Comparison of ENCODE assay signal across 1 cellular context in genomic region chr6:11222385-11223277, GRCh38.
A peak's percentile ranks its signal among the peaks of the same experiment; 100 is the strongest.
TF ChIP-seq lines count a peak whose summit lies in the region.

No MANE protein-coding gene starts in this region.

TF ChIP-seq in HepG2, 621 proteins besides CTCF, POLR2A, EP300 and RAD21 (continued from another document and continues in another):
- TF ChIP-seq REST (IDR thresholded peaks at IDR 0.05; ENCODE audit: borderline replicate concordance in 1 of 2, low read depth in 1 of 2, low read length in 2 of 2), result no peak
- no peak for TF ChIP-seq HDAC1 (CRISPR knock-in tag; IDR thresholded peaks at IDR 0.05)
- TF ChIP-seq ZBTB46 (CRISPR knock-in tag; IDR thresholded peaks at IDR 0.05; ENCODE audit: borderline replicate concordance), result no peak
- no peak for TF ChIP-seq ZNF260 (CRISPR knock-in tag; IDR thresholded peaks at IDR 0.05; ENCODE audit: borderline replicate concordance, low read depth)
- no peak for TF ChIP-seq KDM5A (IDR thresholded peaks at IDR 0.05; ENCODE audit: borderline replicate concordance, low read length)
- no peak for TF ChIP-seq SOX13 (IDR thresholded peaks at IDR 0.05)
- TF ChIP-seq SOX13 (CRISPR knock-in tag; conservative IDR thresholded peaks at IDR 0.05 in 1 of 2, IDR thresholded peaks at IDR 0.05 in 1 of 2), result peak in 1 of 2 experiments; percentile 6; a peak in 1 of 4 replicates
- no peak for TF ChIP-seq MBNL3 (CRISPR knock-in tag; conservative IDR thresholded peaks at IDR 0.05)
- no peak for TF ChIP-seq GPBP1L1 (CRISPR knock-in tag; IDR thresholded peaks at IDR 0.05)
- no peak for TF ChIP-seq GPN1 (CRISPR knock-in tag; IDR thresholded peaks at IDR 0.05; ENCODE audit: borderline replicate concordance)
- no peak for TF ChIP-seq TOE1 (CRISPR knock-in tag; IDR thresholded peaks at IDR 0.05)
- TF ChIP-seq ZNF83 (CRISPR knock-in tag; IDR thresholded peaks at IDR 0.05; ENCODE audit: borderline replicate concordance), result no peak
- peak; percentile 62 for TF ChIP-seq RBM22 (optimal IDR thresholded peaks at IDR 0.05; ENCODE audit: low read length)
- no peak for TF ChIP-seq ZNF781 (CRISPR knock-in tag; IDR thresholded peaks at IDR 0.05; ENCODE audit: borderline replicate concordance, not compliant biosample characterization)
- TF ChIP-seq PAX8 (CRISPR knock-in tag; IDR thresholded peaks at IDR 0.05; ENCODE audit: borderline replicate concordance), result no peak
- TF ChIP-seq RBFOX2 (IDR thresholded peaks at IDR 0.05; ENCODE audit: low read depth, low read length), result peak; percentile 16
- TF ChIP-seq ZNF143 (CRISPR knock-in tag; IDR thresholded peaks at IDR 0.05), result no peak
- no peak for TF ChIP-seq ZNF431 (CRISPR knock-in tag; IDR thresholded peaks at IDR 0.05; ENCODE audit: borderline replicate concordance, low read depth)
- TF ChIP-seq ZNF567 (CRISPR knock-in tag; IDR thresholded peaks at IDR 0.05; ENCODE audit: borderline replicate concordance), result no peak
- no peak for TF ChIP-seq HMG20B (CRISPR knock-in tag; conservative IDR thresholded peaks at IDR 0.05)
- TF ChIP-seq PITX1 (CRISPR knock-in tag; IDR thresholded peaks at IDR 0.05), result no peak
- no peak for TF ChIP-seq CERS6 (CRISPR knock-in tag; IDR thresholded peaks at IDR 0.05)
- no peak for TF ChIP-seq KLF9 (CRISPR knock-in tag; IDR thresholded peaks at IDR 0.05; ENCODE audit: low read depth)
- TF ChIP-seq TEAD3 (CRISPR knock-in tag; optimal IDR thresholded peaks at IDR 0.05; ENCODE audit: borderline replicate concordance), result peak; percentile 38
- 0 out of 2 replicates have a peak, but pooled peaks have one; percentile 4 for TF ChIP-seq ZGPAT (CRISPR knock-in tag; IDR thresholded peaks at IDR 0.05)
- peak; percentile 54 for TF ChIP-seq FOSL2 (CRISPR knock-in tag; IDR thresholded peaks at IDR 0.05)
- no peak for TF ChIP-seq KDM2A (CRISPR knock-in tag; IDR thresholded peaks at IDR 0.05; ENCODE audit: borderline replicate concordance, low read depth)
- TF ChIP-seq NFAT5 (CRISPR knock-in tag; IDR thresholded peaks at IDR 0.05), result no peak
- TF ChIP-seq TAF15 (IDR thresholded peaks at IDR 0.05; ENCODE audit: low read depth, low read length, poor library complexity, severe bottlenecking), result no peak
- no peak for TF ChIP-seq MED8 (CRISPR knock-in tag; IDR thresholded peaks at IDR 0.05; ENCODE audit: insufficient replicate concordance)
- no peak for TF ChIP-seq ZNF562 (CRISPR knock-in tag; IDR thresholded peaks at IDR 0.05; ENCODE audit: borderline replicate concordance)
- TF ChIP-seq HCFC1 (IDR thresholded peaks at IDR 0.05; ENCODE audit: low read depth, low read length), result no peak
- TF ChIP-seq YEATS4 (CRISPR knock-in tag; IDR thresholded peaks at IDR 0.05; ENCODE audit: borderline replicate concordance), result no peak
- no peak for TF ChIP-seq NR2F6 (IDR thresholded peaks at IDR 0.05)
- peak; percentile 62; the same call in 1 of the 2 replicates for TF ChIP-seq NR2F6 (CRISPR knock-in tag; IDR thresholded peaks at IDR 0.05)
- no peak for TF ChIP-seq ZZZ3 (CRISPR knock-in tag; IDR thresholded peaks at IDR 0.05; ENCODE audit: borderline replicate concordance)
- no peak for TF ChIP-seq SETDB1 (CRISPR knock-in tag; IDR thresholded peaks at IDR 0.05; ENCODE audit: borderline replicate concordance)
- TF ChIP-seq PHF5A (CRISPR knock-in tag; IDR thresholded peaks at IDR 0.05; ENCODE audit: low read depth, unreplicated experiment), result no peak
- no peak for TF ChIP-seq MLXIP (CRISPR knock-in tag; IDR thresholded peaks at IDR 0.05; ENCODE audit: borderline replicate concordance)
- TF ChIP-seq ZNF607 (CRISPR knock-in tag; IDR thresholded peaks at IDR 0.05; ENCODE audit: borderline replicate concordance), result no peak
- no peak for TF ChIP-seq ELF1 (CRISPR knock-in tag; IDR thresholded peaks at IDR 0.05)
- 0 out of 2 replicates have a peak, but pooled peaks have one; percentile 11 for TF ChIP-seq TFE3 (CRISPR knock-in tag; IDR thresholded peaks at IDR 0.05)
- no peak for TF ChIP-seq TRIM24 (CRISPR knock-in tag; IDR thresholded peaks at IDR 0.05)
- no peak for TF ChIP-seq EZH2 (conservative IDR thresholded peaks at IDR 0.05; ENCODE audit: low read depth, low read length)
- no peak for TF ChIP-seq ZFY (CRISPR knock-in tag; IDR thresholded peaks at IDR 0.05)
- no peak for TF ChIP-seq ARNT2 (CRISPR knock-in tag; IDR thresholded peaks at IDR 0.05; ENCODE audit: low read depth)
